2 cellular contexts compared by ENCODE assay signal in the genomic region with DNA sequence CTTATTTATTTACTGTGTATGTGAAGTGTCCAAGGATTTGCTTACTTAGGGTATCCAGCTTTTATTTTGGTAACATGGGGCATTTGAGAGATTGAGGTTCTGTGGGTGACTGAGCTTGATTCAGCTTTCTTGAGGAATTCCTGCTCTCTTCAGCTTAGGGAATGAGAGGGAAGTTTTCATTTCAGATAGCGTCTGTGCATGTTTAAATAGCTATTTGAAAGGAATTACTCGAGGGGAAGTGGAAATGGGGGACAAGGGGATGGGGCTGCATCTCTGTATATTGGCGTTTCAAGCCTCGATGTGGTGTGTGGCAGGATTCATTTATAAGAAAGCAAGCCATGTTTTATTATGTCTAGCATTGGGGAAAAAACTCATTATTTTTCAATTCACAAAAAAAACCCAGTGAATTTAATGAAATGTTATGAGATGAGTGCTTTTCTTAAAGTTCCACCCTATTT.
TF ChIP-seq lines count a peak whose summit lies in the region.

No MANE protein-coding gene starts in this region.

TF ChIP-seq in A549, 52 proteins besides CTCF, POLR2A, EP300 and RAD21 (continued from another document):
- TF ChIP-seq BCL3 (IDR thresholded peaks at IDR 0.05) (no peak), MAX (IDR thresholded peaks at IDR 0.05) (no peak)

TF ChIP-seq in HCT116, 20 proteins besides CTCF, POLR2A, EP300 and RAD21 (continued from another document):
- TF ChIP-seq, protein P1, sequence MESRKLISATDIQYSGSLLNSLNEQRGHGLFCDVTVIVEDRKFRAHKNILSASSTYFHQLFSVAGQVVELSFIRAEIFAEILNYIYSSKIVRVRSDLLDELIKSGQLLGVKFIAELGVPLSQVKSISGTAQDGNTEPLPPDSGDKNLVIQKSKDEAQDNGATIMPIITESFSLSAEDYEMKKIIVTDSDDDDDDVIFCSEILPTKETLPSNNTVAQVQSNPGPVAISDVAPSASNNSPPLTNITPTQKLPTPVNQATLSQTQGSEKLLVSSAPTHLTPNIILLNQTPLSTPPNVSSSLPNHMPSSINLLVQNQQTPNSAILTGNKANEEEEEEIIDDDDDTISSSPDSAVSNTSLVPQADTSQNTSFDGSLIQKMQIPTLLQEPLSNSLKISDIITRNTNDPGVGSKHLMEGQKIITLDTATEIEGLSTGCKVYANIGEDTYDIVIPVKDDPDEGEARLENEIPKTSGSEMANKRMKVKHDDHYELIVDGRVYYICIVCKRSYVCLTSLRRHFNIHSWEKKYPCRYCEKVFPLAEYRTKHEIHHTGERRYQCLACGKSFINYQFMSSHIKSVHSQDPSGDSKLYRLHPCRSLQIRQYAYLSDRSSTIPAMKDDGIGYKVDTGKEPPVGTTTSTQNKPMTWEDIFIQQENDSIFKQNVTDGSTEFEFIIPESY (IDR thresholded peaks at IDR 0.05; ENCODE audit: extremely low read depth, insufficient replicate concordance, low read length): no peak
- TF ChIP-seq JUND (IDR thresholded peaks at IDR 0.05) (no peak), ZFX (IDR thresholded peaks at IDR 0.05) (no peak), YY1 (IDR thresholded peaks at IDR 0.05; ENCODE audit: extremely low read depth, insufficient replicate concordance, low read depth, low read length) (no peak), SRF (IDR thresholded peaks at IDR 0.05; ENCODE audit: low read depth) (no peak), ELF1 (IDR thresholded peaks at IDR 0.05; ENCODE audit: borderline replicate concordance, low read depth) (no peak)
- TF ChIP-seq, protein P2, sequence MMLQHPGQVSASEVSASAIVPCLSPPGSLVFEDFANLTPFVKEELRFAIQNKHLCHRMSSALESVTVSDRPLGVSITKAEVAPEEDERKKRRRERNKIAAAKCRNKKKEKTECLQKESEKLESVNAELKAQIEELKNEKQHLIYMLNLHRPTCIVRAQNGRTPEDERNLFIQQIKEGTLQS (IDR thresholded peaks at IDR 0.05): no peak
